In genomic region chr3:155334897-155335883, GRCh38 we compare ENCODE assay signal across 12 cellular contexts. TPM values are rescaled to one million over a fixed set of nuclear protein-coding genes. Genes with fewer than 3 reads are reported as not detected.
A peak's percentile ranks its signal among the peaks of the same experiment; 100 is the strongest.
DNase-seq lines count a peak whose midpoint lies in the region; ATAC-seq and TF ChIP-seq lines count a peak whose summit lies in the region.
"Had no signal": no experiment of that assay in that cellular context is flagged by ENCODE, and none has a peak within 500 bp of the region (broad histone marks: within the 10 kb centered on the region; RNA-seq: fewer than 3 reads in every experiment).

No MANE protein-coding gene starts in this region.

- no peaks in the 10 kb centered on the region for H3K27me3 Mint-ChIP-seq in stimulated activated naive CD8-positive, alpha-beta T cell treated with anti-CD3 and anti-CD28 coated beads, Interleukin-15, amount 100 ng/mL, for 72 hours
- H3K27me3 Mint-ChIP-seq: IgD-negative memory B cell had no signal

- H3K36me3 ChIP-seq in testis (ENCODE audit: low read depth, missing control alignments) (no peaks in the 10 kb centered on the region), WERI-Rb-1 (no peaks in the 10 kb centered on the region)
- H3K36me3 ChIP-seq: neutrophil had no signal

- H3K4me3 ChIP-seq in testis (no peak overlapping the region), WERI-Rb-1 (ENCODE audit: low read depth, low read length) (no peak overlapping the region)

- H3K27ac ChIP-seq in testis (no peak overlapping the region), WERI-Rb-1 (no peak overlapping the region)
- H3K27ac ChIP-seq: neutrophil had no signal

- intact Hi-C loops in testis (cut with DNase I; ENCODE audit: low total_unique reads), result no loop called here

- no peak overlapping the region for H3K4me3 Mint-ChIP-seq in stimulated activated naive CD8-positive, alpha-beta T cell treated with anti-CD3 and anti-CD28 coated beads, Interleukin-15, amount 100 ng/mL, for 72 hours
- H3K4me3 Mint-ChIP-seq: IgD-negative memory B cell had no signal

- H3K27ac Mint-ChIP-seq in stimulated activated naive CD8-positive, alpha-beta T cell treated with anti-CD3 and anti-CD28 coated beads, Interleukin-15, amount 100 ng/mL, for 72 hours, result no peak overlapping the region
- H3K27ac Mint-ChIP-seq: IgD-negative memory B cell had no signal

- no peaks in the 10 kb centered on the region for H3K27me3 ChIP-seq in testis
- no peaks in the 10 kb centered on the region for H3K27me3 ChIP-seq in WERI-Rb-1 (ENCODE audit: insufficient read depth, low read depth, severe bottlenecking)
- H3K27me3 ChIP-seq: neutrophil had no signal

- no peak for TF ChIP-seq CTCF in testis (IDR thresholded peaks at IDR 0.05)
- no peak for TF ChIP-seq CTCF in WERI-Rb-1 (IDR thresholded peaks at IDR 0.05; ENCODE audit: low read depth, low read length)

- H3K9me3 ChIP-seq in testis (no peaks in the 10 kb centered on the region), WERI-Rb-1 (ENCODE audit: severe bottlenecking) (no peaks in the 10 kb centered on the region)
- H3K9me3 ChIP-seq: neutrophil had no signal

- H3K9me3 Mint-ChIP-seq in stimulated activated naive CD8-positive, alpha-beta T cell treated with anti-CD3 and anti-CD28 coated beads, Interleukin-15, amount 100 ng/mL, for 72 hours, result no peaks in the 10 kb centered on the region
- H3K9me3 Mint-ChIP-seq: IgD-negative memory B cell had no signal

- peaks cover 19% of the 10 kb centered on the region for H3K4me1 Mint-ChIP-seq in stimulated activated naive CD8-positive, alpha-beta T cell treated with anti-CD3 and anti-CD28 coated beads, Interleukin-15, amount 100 ng/mL, for 72 hours

- no peak for TF ChIP-seq POLR2A in testis (IDR thresholded peaks at IDR 0.05)

- peak; percentile 85 for ATAC-seq in stimulated activated naive CD8-positive, alpha-beta T cell treated with anti-CD3 and anti-CD28 coated beads, Interleukin-15, amount 100 ng/mL, for 72 hours
- no peak for ATAC-seq in stimulated activated naive CD8-positive, alpha-beta T cell treated with anti-CD3 and anti-CD28 coated beads, Interleukin-15, Interleukin-2, amounts not matched to agents 100 U/mL and 50 U/mL, for 24 hours
- peak; percentile 64 for ATAC-seq in HG02970 (IDR thresholded peaks at IDR 0.05; ENCODE audit: low FRiP score, unreplicated experiment)

- H3K4me1 ChIP-seq in testis, result no peaks in the 10 kb centered on the region

- WGBS in testis, 2 donors, result 54 to 60% methylated on average over 7 of the region's 7 CpGs

- peak in 1 of 2 donors; percentile 24 for DNase-seq in stimulated activated naive CD8-positive, alpha-beta T cell treated with anti-CD3 and anti-CD28 coated beads, Interleukin-15, amount 100 ng/mL, for 72 hours
- no peak for DNase-seq in stimulated activated naive CD8-positive, alpha-beta T cell treated with anti-CD3 and anti-CD28 coated beads, Interleukin-15, Interleukin-2, amounts not matched to agents 100 U/mL and 50 U/mL, for 24 hours
- DNase-seq in SK-MEL-5 (ENCODE audit: low read depth, low spot score) (peak; percentile 48), testis (peak; percentile 76), NCI-H128 (lab: John Stamatoyannopoulos, UW; ENCODE audit: unreplicated experiment) (no peak), NCI-H146 (lab: John Stamatoyannopoulos, UW) (no peak), WERI-Rb-1 (no peak)
- DNase-seq: activated CD4-positive, alpha-beta T cell treated with anti-CD3 and anti-CD28 coated beads, Interleukin-2, amount 50 U/mL, for 1 hour; Calu3 had no signal

- in situ Hi-C loops in SK-MEL-5 (cut with HindIII; ENCODE audit: low pct_unique_long_range_greater_than_20kb, low sequenced_read_pairs), result no loop called here

RNA-seq across cellular contexts. Expression of gene STRIT1, which starts 41.7 kb away (rescaled TPM):
- not detected in 2 replicates for total RNA-seq in SK-MEL-5 (2014; rRNA removed; shearing (Covaris generic))
- polyA plus RNA-seq in SK-MEL-5 (2015; cell fraction: cytosol; rRNA removed), result 0.11 TPM in 1 of 2 replicates, not detected in the other
- polyA plus RNA-seq in SK-MEL-5 (2015; cell fraction: nucleus; rRNA removed), result 0.25 TPM in 1 of 2 replicates, not detected in the other
- total RNA-seq in testis, result not detected
- 2.5 TPM for polyA plus RNA-seq in testis (ENCODE audit: insufficient read depth, low read depth, low replicate concordance)
- total RNA-seq: Calu3 had no signal
- polyA plus RNA-seq: IgD-negative memory B cell had no signal

Comparison
In these comparisons a context has a peak if more than half of its experiments do, and no peak if none do; other contexts are left out.
1. DNase-seq: peak in SK-MEL-5 (single experiment) and testis (single experiment); none in stimulated activated naive CD8-positive, alpha-beta T cell treated with anti-CD3 and anti-CD28 coated beads, Interleukin-15, Interleukin-2, amounts not matched to agents 100 U/mL and 50 U/mL, for 24 hours (single experiment), NCI-H128 (single experiment), NCI-H146 (single experiment) and WERI-Rb-1 (single experiment).